Comparison of ENCODE assay signal across 16 cellular contexts in the genomic region with DNA sequence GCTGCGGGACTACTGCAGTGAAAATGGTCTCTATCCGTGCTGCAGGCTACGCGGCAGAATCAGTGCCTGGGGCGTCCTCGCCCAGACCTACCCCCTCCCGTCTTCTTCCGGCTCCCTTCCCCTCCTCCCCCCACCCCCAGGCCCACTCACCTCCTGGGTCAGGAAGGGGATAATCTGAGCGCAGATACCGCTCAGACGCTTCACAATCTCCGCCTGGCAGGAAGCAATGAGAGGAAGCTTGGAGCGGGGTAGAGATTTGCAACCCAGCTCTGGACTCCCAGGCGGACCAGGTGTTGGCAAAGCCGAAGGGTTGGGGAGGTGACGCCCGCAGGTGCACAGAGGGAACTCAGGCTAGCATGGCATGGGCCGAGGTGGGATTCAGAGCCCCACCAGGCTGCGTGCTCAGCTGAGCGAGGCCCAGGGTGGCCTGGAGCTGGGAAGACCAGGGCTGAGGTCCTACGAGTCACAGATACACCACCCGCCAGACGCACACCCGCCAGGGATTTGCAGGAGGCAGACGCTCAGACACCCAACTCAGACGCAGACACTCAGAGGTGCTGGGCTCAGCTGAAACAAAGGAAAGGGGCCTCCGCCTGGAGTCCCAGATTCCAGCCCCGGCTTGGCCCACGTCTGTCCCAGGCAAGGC. TPM values are rescaled to one million over a fixed set of nuclear protein-coding genes. Genes with fewer than 3 reads are reported as not detected.
A peak's percentile ranks its signal among the peaks of the same experiment; 100 is the strongest.
DNase-seq lines count a peak whose midpoint lies in the region; ATAC-seq and TF ChIP-seq lines count a peak whose summit lies in the region.
"Had no signal": no experiment of that assay in that cellular context is flagged by ENCODE, and none has a peak within 500 bp of the region (broad histone marks: within the 10 kb centered on the region; RNA-seq: fewer than 3 reads in every experiment).

No MANE protein-coding gene starts in this region.

- H3K27me3 ChIP-seq in NT2/D1 (ENCODE audit: insufficient read depth, insufficient read length) (peaks cover 72% of the 10 kb centered on the region), endodermal cell (ENCODE audit: control insufficient read depth, insufficient read depth, low read length, poor library complexity, severe bottlenecking) (peaks cover 17% of the 10 kb centered on the region), osteoblast (ENCODE audit: insufficient read depth, low read length) (peaks cover 18% of the 10 kb centered on the region)
- H3K27me3 ChIP-seq: adrenal gland, testis had no signal

- no peak overlapping the region for H3K4me2 ChIP-seq in osteoblast (ENCODE audit: insufficient read depth, low read length)

- peaks cover 16% of the 10 kb centered on the region for H3K4me1 ChIP-seq in NT2/D1 (ENCODE audit: insufficient read depth, insufficient read length)
- H3K4me1 ChIP-seq in endodermal cell (ENCODE audit: control insufficient read depth, insufficient read depth, low read length): peaks cover 8% of the 10 kb centered on the region
- H3K4me1 ChIP-seq in osteoblast (ENCODE audit: insufficient read depth, low read length): no peaks in the 10 kb centered on the region

- H3K36me3 ChIP-seq in NT2/D1 (ENCODE audit: insufficient read depth, insufficient read length, low read length): no peaks in the 10 kb centered on the region
- peaks cover 9% of the 10 kb centered on the region for H3K36me3 ChIP-seq in endodermal cell (ENCODE audit: control insufficient read depth, insufficient read depth, low read length)
- no peaks in the 10 kb centered on the region for H3K36me3 ChIP-seq in osteoblast (ENCODE audit: insufficient read depth, low read length)
- H3K36me3 ChIP-seq: adrenal gland had no signal

- no peaks in the 10 kb centered on the region for H3K36me3 Mint-ChIP-seq in endodermal cell (ENCODE audit: low read depth)

- peak overlapping the region; percentile 25 for H3K4me3 ChIP-seq in NT2/D1 (ENCODE audit: insufficient read length, low read depth)
- peak overlapping the region; percentile 76 for H3K4me3 ChIP-seq in endodermal cell (ENCODE audit: low read length)
- no peak overlapping the region for H3K4me3 ChIP-seq in osteoblast (ENCODE audit: insufficient read depth, low read length)
- H3K4me3 ChIP-seq: adrenal gland, testis had no signal

- H3K27ac Mint-ChIP-seq in endodermal cell: peak overlapping the region; percentile 92

- H3K27me3 Mint-ChIP-seq in endodermal cell (ENCODE audit: insufficient read depth): peaks cover 37% of the 10 kb centered on the region

- no peak for TF ChIP-seq CTCF in endodermal cell (conservative IDR thresholded peaks at IDR 0.05)
- no peak for TF ChIP-seq CTCF in osteoblast (IDR thresholded peaks at IDR 0.05; ENCODE audit: extremely low read depth, low read depth, low read length)

- H3K27ac ChIP-seq in endodermal cell (ENCODE audit: low read depth, low read length) (no peak overlapping the region), osteoblast (ENCODE audit: low read depth, low read length) (no peak overlapping the region)
- H3K27ac ChIP-seq: adrenal gland, testis had no signal

- H3K9me3 ChIP-seq in NT2/D1 (ENCODE audit: insufficient read depth, low read length) (no peaks in the 10 kb centered on the region; the same call in 1 of the 2 replicates), endodermal cell (ENCODE audit: control insufficient read depth, low read length) (no peaks in the 10 kb centered on the region), osteoblast (ENCODE audit: low read depth, low read length) (no peaks in the 10 kb centered on the region)
- H3K9me3 ChIP-seq: adrenal gland, testis had no signal

- no peak overlapping the region for H2AFZ ChIP-seq in osteoblast (ENCODE audit: low read length)

- ATAC-seq in HG03039 (IDR thresholded peaks at IDR 0.05; ENCODE audit: unreplicated experiment) (no peak), HG02798 (IDR thresholded peaks at IDR 0.05; ENCODE audit: poor library complexity, unreplicated experiment) (no peak)

- WGBS in endodermal cell (ENCODE audit: insufficient coverage in 1 of 2, insufficient read length in 1 of 2), 2 experiments: 11 to 12% methylated on average over 14 to 29 of the region's 29 CpGs

- peaks cover 2% of the 10 kb centered on the region for H3K9me3 Mint-ChIP-seq in endodermal cell

- DNase-seq in NCI-H510A treated with DMSO at 0.1 percent for 48 hours (lab: John Stamatoyannopoulos, UW): peak; percentile 25
- no peak for DNase-seq in NCI-H510A (lab: John Stamatoyannopoulos, UW)
- DNase-seq in NT2/D1 (ENCODE audit: low read depth, low spot score): no peak
- DNase-seq in endodermal cell: peak; percentile 83
- peak; percentile 65 for DNase-seq in osteoblast (ENCODE audit: insufficient read length, low spot score, missing footprints)
- DNase-seq in NCI-H2081 (lab: John Stamatoyannopoulos, UW): no peak
- DNase-seq: adrenal gland; DND-41; effector CD8-positive, alpha-beta T cell; glutamatergic neuron; mammary epithelial cell; NCI-H446 treated with DMSO at 0.1 percent for 48 hours; SHP77 treated with DMSO at 0.1 percent for 48 hours; testis had no signal

- H3K9ac ChIP-seq in NT2/D1 (ENCODE audit: insufficient read length, low read depth) (peak overlapping the region; percentile 76), endodermal cell (ENCODE audit: extremely low read depth, low read length, poor library complexity, severe bottlenecking) (peak overlapping the region; percentile 63)

- no peaks in the 10 kb centered on the region for H4K20me1 ChIP-seq in osteoblast (ENCODE audit: insufficient read depth, low read length)

- H3K79me2 ChIP-seq in osteoblast (ENCODE audit: insufficient read depth, low read length): no peaks in the 10 kb centered on the region

- H3K4me1 Mint-ChIP-seq in endodermal cell: peaks cover 19% of the 10 kb centered on the region

- H3K4me3 Mint-ChIP-seq in endodermal cell: peak overlapping the region; percentile 51

RNA-seq across cellular contexts. Expression of a gene that starts 4.1 kb away (rescaled TPM):
- total RNA-seq in endodermal cell (10 to 100 TPM; 75.0 to 80.3 TPM), osteoblast (2.4 and 5.1 TPM in 2 replicates)
- 8.9 TPM for polyA plus RNA-seq in endodermal cell (2013, experiment 1 of 2)
- 10.2 TPM for polyA plus RNA-seq in endodermal cell (2013, experiment 2 of 2)

RNA-seq across cellular contexts. Expression of a gene that starts 37.3 kb away (rescaled TPM):
- total RNA-seq in endodermal cell (100 to 1,000 TPM; 488 to 575 TPM), osteoblast (209 and 211 TPM in 2 replicates)
- 171 TPM for polyA plus RNA-seq in endodermal cell (2013, experiment 1 of 2)
- 199 TPM for polyA plus RNA-seq in endodermal cell (2013, experiment 2 of 2)

RNA-seq across cellular contexts. Expression of a gene that starts 47.6 kb away (rescaled TPM):
- total RNA-seq in endodermal cell (10 to 100 TPM; 13.7 to 17.3 TPM), osteoblast (under 0.01 and 0.72 TPM in 2 replicates)
- 1.2 TPM for polyA plus RNA-seq in endodermal cell (2013, experiment 1 of 2)
- polyA plus RNA-seq in endodermal cell (2013, experiment 2 of 2): 1.3 TPM

Comparison
In these comparisons a context has a peak if more than half of its experiments do, and no peak if none do; other contexts are left out.
1. DNase-seq: peak in NCI-H510A treated with DMSO at 0.1 percent for 48 hours (single experiment), endodermal cell (single experiment) and osteoblast (single experiment); none in NCI-H510A (single experiment), NT2/D1 (single experiment) and NCI-H2081 (0 of 2).
2. RNA of a gene that starts 4.1 kb away (total RNA-seq): 75.0 to 80.3 TPM in endodermal cell; 2.4 to 5.1 TPM in osteoblast; every median in the first group is over 10 times any median in the second.